25 cellular contexts compared by ENCODE assay signal in the genomic region with DNA sequence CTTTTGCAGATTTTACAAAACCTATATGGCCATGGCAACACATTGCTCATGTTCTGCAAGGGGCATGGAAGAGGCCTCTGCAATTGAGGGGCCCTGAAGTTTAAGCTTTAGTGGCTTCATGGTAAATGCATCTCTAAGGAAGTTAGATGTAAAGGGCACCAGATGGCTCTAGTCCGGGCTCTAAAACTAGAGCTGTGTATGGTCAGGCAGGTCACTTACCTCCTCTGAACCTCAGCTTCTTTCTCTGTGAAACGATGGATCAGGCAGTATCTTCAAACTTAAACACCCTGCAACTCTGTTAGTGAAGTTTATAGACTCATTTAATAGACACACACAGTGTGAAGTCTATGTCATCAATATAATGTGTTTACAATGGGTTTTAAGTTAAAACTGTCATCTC. TPM values are rescaled to one million over a fixed set of nuclear protein-coding genes. Genes with fewer than 3 reads are reported as not detected.
"Had no signal": no experiment of that assay in that cellular context is flagged by ENCODE, and none has a peak within 500 bp of the region (broad histone marks: within the 10 kb centered on the region; RNA-seq: fewer than 3 reads in every experiment).

No MANE protein-coding gene starts in this region.

- ATAC-seq: gastrocnemius medialis; heart right ventricle; left lobe of liver; natural killer cell treated with Interleukin-12 subunit alpha and Interleukin-12 subunit beta and Interleukin-15 and Interleukin-18, amount 100 ng/mL, for 72 hours had no signal

- H3K4me1 Mint-ChIP-seq: memory B cell had no signal

- DNase-seq: effector memory CD4-positive, alpha-beta T cell; gastrocnemius medialis; heart right ventricle; hypothalamus; islet precursor cell; midbrain; nucleus accumbens; ovary; sigmoid colon; stimulated activated CD4-positive, alpha-beta T cell treated with anti-CD3 and anti-CD28 coated beads, Interleukin-2, amount 100 ng/mL, for 48 hours; stimulated activated naive CD4-positive, alpha-beta T cell treated with Interleukin-2 at 50 U/mL for 16 hours; thyroid gland had no signal

- H3K4me3 Mint-ChIP-seq: memory B cell; natural killer cell treated with Interleukin-12 subunit alpha and Interleukin-12 subunit beta and Interleukin-15 and Interleukin-18, amount 100 ng/mL, for 72 hours; neural progenitor cell; type B pancreatic cell had no signal

- H3K9me3 Mint-ChIP-seq: memory B cell; natural killer cell treated with Interleukin-12 subunit alpha and Interleukin-12 subunit beta and Interleukin-15 and Interleukin-18, amount 100 ng/mL, for 72 hours; neural progenitor cell had no signal

- H3K27ac Mint-ChIP-seq: memory B cell; natural killer cell treated with Interleukin-12 subunit alpha and Interleukin-12 subunit beta and Interleukin-15 and Interleukin-18, amount 100 ng/mL, for 72 hours; neural progenitor cell; type B pancreatic cell had no signal

- H2AFZ ChIP-seq: neural progenitor cell had no signal

- H3K27me3 ChIP-seq: esophagus muscularis mucosa, neural progenitor cell, ovary, right atrium auricular region, sigmoid colon, thyroid gland had no signal

- H3K36me3 Mint-ChIP-seq: memory B cell; natural killer cell treated with Interleukin-12 subunit alpha and Interleukin-12 subunit beta and Interleukin-15 and Interleukin-18, amount 100 ng/mL, for 72 hours; neural progenitor cell; type B pancreatic cell had no signal

- FAIRE-seq: urothelium cell line had no signal

- H3K27ac ChIP-seq: epithelial cell of prostate, esophagus muscularis mucosa, gastrocnemius medialis, heart right ventricle, neural progenitor cell, ovary, right atrium auricular region, sigmoid colon, skin epidermis, thyroid gland had no signal

- H3K9me3 ChIP-seq: gastrocnemius medialis, heart right ventricle, ovary, sigmoid colon, thyroid gland had no signal

- H3K36me3 ChIP-seq: esophagus muscularis mucosa, gastrocnemius medialis, heart right ventricle, neural progenitor cell, ovary, right atrium auricular region, sigmoid colon, thyroid gland had no signal

- H3K4me3 ChIP-seq: esophagus muscularis mucosa, gastrocnemius medialis, heart right ventricle, neural progenitor cell, ovary, right atrium auricular region, sigmoid colon, skin epidermis, thyroid gland had no signal

- H3K4me1 ChIP-seq: esophagus muscularis mucosa, gastrocnemius medialis, heart right ventricle, right atrium auricular region, sigmoid colon, thyroid gland had no signal

- H3K27me3 Mint-ChIP-seq: memory B cell had no signal

- H3K9ac ChIP-seq: neural progenitor cell had no signal

- H3K4me2 ChIP-seq: neural progenitor cell had no signal

RNA-seq across cellular contexts. Expression of a gene that starts 10.0 kb away (rescaled TPM):
- total RNA-seq: fibroblast of villous mesenchyme; gastrocnemius medialis; left lobe of liver; lower leg skin; natural killer cell treated with Interleukin-12 subunit alpha and Interleukin-12 subunit beta and Interleukin-15 and Interleukin-18, amount 100 ng/mL, for 72 hours; posterior vena cava had no signal

RNA-seq across cellular contexts. Expression of a gene that starts 53.9 kb away (rescaled TPM):
- total RNA-seq: gastrocnemius medialis, left lobe of liver, lower leg skin had no signal
